In the genomic region with DNA sequence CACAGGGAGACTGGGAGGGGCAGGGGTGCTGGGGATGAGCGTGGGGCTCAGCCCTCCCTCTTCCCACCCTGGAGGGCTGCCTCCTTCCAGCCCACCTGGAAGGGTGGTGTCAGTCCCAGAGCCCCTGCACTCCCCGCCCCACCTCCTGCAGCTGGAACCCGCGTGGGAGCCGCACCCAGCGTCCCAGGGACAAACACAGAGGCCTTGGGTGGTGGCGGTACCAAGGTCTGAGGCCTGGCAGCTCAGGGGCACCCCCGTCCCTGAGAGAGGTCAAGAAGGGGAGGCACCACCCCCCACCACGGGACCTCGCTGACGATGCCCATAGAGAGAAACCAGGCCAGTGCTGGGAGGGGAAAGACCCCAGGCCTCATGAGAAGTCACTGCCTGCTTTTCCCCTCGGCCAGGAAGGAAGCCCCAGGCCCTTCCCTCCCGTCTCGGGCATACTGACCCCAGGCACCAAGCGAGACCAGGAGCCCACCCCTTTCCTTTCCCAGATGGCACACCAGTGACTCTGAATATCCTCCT, we compare ENCODE assay signal across 24 cellular contexts. TPM values are rescaled to one million over a fixed set of nuclear protein-coding genes. Genes with fewer than 3 reads are reported as not detected.
"Had no signal": no experiment of that assay in that cellular context is flagged by ENCODE, and none has a peak within 500 bp of the region (broad histone marks: within the 10 kb centered on the region; RNA-seq: fewer than 3 reads in every experiment).

No MANE protein-coding gene starts in this region.

- H3K36me3 Mint-ChIP-seq: activated CD8-positive, alpha-beta memory T cell treated with anti-CD3 and anti-CD28 coated beads, Interleukin-2, amount 10 ng/mL, durations not matched to agents 7 days and 5 days; naive thymus-derived CD4-positive, alpha-beta T cell; stimulated activated naive B cell treated with anti-CD40 and anti-IgM and Interleukin-4, amounts not matched to agents 10 μg/mL and 1 μg/mL and 100 μg/mL, for 72 hours had no signal

- DNase-seq: activated CD4-positive, alpha-beta T cell treated with anti-CD3 and anti-CD28 coated beads for 1 hour; activated CD4-positive, alpha-beta T cell treated with anti-CD3 and anti-CD28 coated beads, Interleukin-2, amount 50 U/mL, for 4 hours; activated CD8-positive, alpha-beta memory T cell treated with anti-CD3 and anti-CD28 coated beads, Interleukin-2, amount 10 ng/mL, durations not matched to agents 7 days and 5 days; activated naive CD4-positive, alpha-beta T cell treated with anti-CD3 and anti-CD28 coated beads, Interleukin-2, amount 50 U/mL, for 16 hours; activated T-cell treated with anti-CD3 and anti-CD28 coated beads, Interleukin-2, amount 50 U/mL, for 1 hour; endodermal cell; islet precursor cell; naive thymus-derived CD4-positive, alpha-beta T cell; posterior cingulate gyrus; stimulated activated CD4-positive, alpha-beta T cell treated with anti-CD3 and anti-CD28 coated beads, Interleukin-2, amount 100 ng/mL, for 48 hours; stimulated activated naive B cell treated with anti-CD40 and anti-IgM and Interleukin-4, amounts not matched to agents 10 μg/mL and 1 μg/mL and 100 μg/mL, for 72 hours; substantia nigra; trophoblast cell had no signal

- H3K4me3 ChIP-seq: hepatocyte had no signal

- H3K9me3 Mint-ChIP-seq: activated T-helper 2 cell treated with anti-CD3 and anti-CD28 coated beads, Interferon-gamma antibody, Interleukin-2, Interleukin-4, amounts not matched to agents 10 μg/mL and 5 μg/mL and 100 μg/mL, durations not matched to agents 14 hours and 24 hours and 36 hours; endodermal cell; naive thymus-derived CD4-positive, alpha-beta T cell; stimulated activated naive B cell treated with anti-CD40 and anti-IgM and Interleukin-4, amounts not matched to agents 10 μg/mL and 1 μg/mL and 100 μg/mL, for 72 hours had no signal

- FAIRE-seq: astrocyte, bronchial epithelial cell had no signal

- H3K27ac Mint-ChIP-seq: activated CD8-positive, alpha-beta memory T cell treated with anti-CD3 and anti-CD28 coated beads, Interleukin-2, amount 10 ng/mL, durations not matched to agents 7 days and 5 days; activated T-helper 2 cell treated with anti-CD3 and anti-CD28 coated beads, Interferon-gamma antibody, Interleukin-2, Interleukin-4, amounts not matched to agents 10 μg/mL and 5 μg/mL and 100 μg/mL, durations not matched to agents 14 hours and 24 hours and 36 hours; endodermal cell; naive thymus-derived CD4-positive, alpha-beta T cell; stimulated activated naive B cell treated with anti-CD40 and anti-IgM and Interleukin-4, amounts not matched to agents 10 μg/mL and 1 μg/mL and 100 μg/mL, for 72 hours had no signal

- ATAC-seq: activated CD8-positive, alpha-beta memory T cell treated with anti-CD3 and anti-CD28 coated beads, Interleukin-2, amount 10 ng/mL, durations not matched to agents 7 days and 5 days had no signal

- H3K4me3 Mint-ChIP-seq: activated CD8-positive, alpha-beta memory T cell treated with anti-CD3 and anti-CD28 coated beads, Interleukin-2, amount 10 ng/mL, durations not matched to agents 7 days and 5 days; endodermal cell; naive thymus-derived CD4-positive, alpha-beta T cell; stimulated activated naive B cell treated with anti-CD40 and anti-IgM and Interleukin-4, amounts not matched to agents 10 μg/mL and 1 μg/mL and 100 μg/mL, for 72 hours had no signal

- H3K27ac ChIP-seq: hepatocyte, VCaP had no signal

- H3K79me2 ChIP-seq: hepatocyte had no signal

- H3K4me1 Mint-ChIP-seq: activated CD8-positive, alpha-beta memory T cell treated with anti-CD3 and anti-CD28 coated beads, Interleukin-2, amount 10 ng/mL, durations not matched to agents 7 days and 5 days had no signal

- H3K4me2 ChIP-seq: hepatocyte had no signal

RNA-seq across cellular contexts. Expression of a gene that starts 4.1 kb away (rescaled TPM):
- total RNA-seq: activated CD8-positive, alpha-beta memory T cell treated with anti-CD3 and anti-CD28 coated beads, Interleukin-2, amount 10 ng/mL, durations not matched to agents 7 days and 5 days; activated T-helper 2 cell treated with anti-CD3 and anti-CD28 coated beads, Interferon-gamma antibody, Interleukin-2, Interleukin-4, amounts not matched to agents 10 μg/mL and 5 μg/mL and 100 μg/mL, durations not matched to agents 14 hours and 24 hours and 36 hours; astrocyte; bronchial epithelial cell; cerebellum; dermis microvascular lymphatic vessel endothelial cell; endodermal cell; epithelial cell of proximal tubule; hepatocyte; left lobe of liver; lung microvascular endothelial cell; naive thymus-derived CD4-positive, alpha-beta T cell; T-helper 1 cell treated with Interleukin-12 subunit alpha and Interleukin-12 subunit beta and Interleukin-4 antibody, amounts not matched to agents 30 ng/mL and 1 ng/mL, for 36 hours had no signal
- polyA plus RNA-seq: naive thymus-derived CD4-positive, alpha-beta T cell had no signal

RNA-seq across cellular contexts. Expression of a gene that starts 40.3 kb away (rescaled TPM):
- total RNA-seq: astrocyte; dermis microvascular lymphatic vessel endothelial cell; endodermal cell; epithelial cell of proximal tubule; hepatocyte; left lobe of liver; lung microvascular endothelial cell; naive thymus-derived CD4-positive, alpha-beta T cell; T-helper 1 cell treated with Interleukin-12 subunit alpha and Interleukin-12 subunit beta and Interleukin-4 antibody, amounts not matched to agents 30 ng/mL and 1 ng/mL, for 36 hours had no signal
- polyA plus RNA-seq: naive thymus-derived CD4-positive, alpha-beta T cell had no signal

RNA-seq across cellular contexts. Expression of a gene that starts 42.2 kb away (rescaled TPM):
- total RNA-seq: activated CD8-positive, alpha-beta memory T cell treated with anti-CD3 and anti-CD28 coated beads, Interleukin-2, amount 10 ng/mL, durations not matched to agents 7 days and 5 days; activated T-helper 2 cell treated with anti-CD3 and anti-CD28 coated beads, Interferon-gamma antibody, Interleukin-2, Interleukin-4, amounts not matched to agents 10 μg/mL and 5 μg/mL and 100 μg/mL, durations not matched to agents 14 hours and 24 hours and 36 hours; dermis microvascular lymphatic vessel endothelial cell; endodermal cell; hepatocyte; lung microvascular endothelial cell; naive thymus-derived CD4-positive, alpha-beta T cell; T-helper 1 cell treated with Interleukin-12 subunit alpha and Interleukin-12 subunit beta and Interleukin-4 antibody, amounts not matched to agents 30 ng/mL and 1 ng/mL, for 36 hours had no signal
- polyA plus RNA-seq: naive thymus-derived CD4-positive, alpha-beta T cell had no signal
